ENCODE assay signal across 1 cellular context in genomic region chr5:164277720-164278119, GRCh38.
TF ChIP-seq lines count a peak whose summit lies in the region.

No MANE protein-coding gene starts in this region.

TF ChIP-seq in SK-N-SH, 30 proteins besides CTCF, POLR2A, EP300 and RAD21 (continued from another document):
- TF ChIP-seq PBX3 (IDR thresholded peaks at IDR 0.05) (no peak), POLR2AphosphoS5 (IDR thresholded peaks at IDR 0.05; ENCODE audit: low read depth, low read length) (no peak)
